Comparison of ENCODE assay signal across 9 cellular contexts in genomic region chr5:142017832-142018427, GRCh38. TPM values are rescaled to one million over a fixed set of nuclear protein-coding genes. Genes with fewer than 3 reads are reported as not detected.
DNase-seq lines count a peak whose midpoint lies in the region; ATAC-seq and TF ChIP-seq lines count a peak whose summit lies in the region.
"Had no signal": no experiment of that assay in that cellular context is flagged by ENCODE, and none has a peak within 500 bp of the region (broad histone marks: within the 10 kb centered on the region; RNA-seq: fewer than 3 reads in every experiment).

No MANE protein-coding gene starts in this region.

- peaks cover 0 to 6% (median 0%) of the 10 kb centered on the region in 8 donors for H3K9me3 Mint-ChIP-seq in CD4-positive, alpha-beta memory T cell

- TF ChIP-seq CTCF in astrocyte of the spinal cord (IDR thresholded peaks at IDR 0.05; ENCODE audit: low read depth, low read length), result no peak

- no peak overlapping the region for H3K4me3 ChIP-seq in CD4-positive, alpha-beta memory T cell (ENCODE audit: low read length in 2 of 2)
- no peak overlapping the region for H3K4me3 ChIP-seq in astrocyte of the spinal cord (ENCODE audit: low read depth, low read length)

- H3K4me1 ChIP-seq in CD4-positive, alpha-beta memory T cell (ENCODE audit: insufficient read depth, low read length), result peaks cover 57% of the 10 kb centered on the region

- no peaks in the 10 kb centered on the region for H3K36me3 ChIP-seq in CD4-positive, alpha-beta memory T cell (ENCODE audit: insufficient read depth, low read length)

- intact Hi-C loops in CD4-positive, alpha-beta memory T cell (cut with micrococcal nuclease), result no loop called here

- peak overlapping the region in 3 of 8 donors; percentile 5 to 50 (median 44) for H3K4me3 Mint-ChIP-seq in CD4-positive, alpha-beta memory T cell

- CTCF ChIA-PET in CD4-positive, alpha-beta memory T cell (lab: Charles Lee; ENCODE audit: partially characterized antibody), result interaction anchor here (1.0 to 1.7 kb wide), 4 partner anchors 10 to 28 kb away, joined by 3 to 5 read pairs (median 4); no protein-coding TSS in a partner anchor

- peak overlapping the region; percentile 36 for H3K27ac ChIP-seq in CD4-positive, alpha-beta memory T cell (ENCODE audit: low read depth, low read length)

- DNase-seq in CD4-positive, alpha-beta memory T cell, result no peak
- DNase-seq in astrocyte of the spinal cord (ENCODE audit: low read depth, low spot score) (peak; percentile 71), nucleus accumbens (lab: John Stamatoyannopoulos, UW) (no peak), putamen (ENCODE audit: low spot score) (no peak), SHP77 treated with DMSO at 0.1 percent for 48 hours (lab: John Stamatoyannopoulos, UW) (no peak), NCI-H1417 treated with DMSO at 0.1 percent for 48 hours (lab: John Stamatoyannopoulos, UW) (no peak)
- DNase-seq: DMS79 had no signal

- H3K36me3 Mint-ChIP-seq in CD4-positive, alpha-beta memory T cell, result no peaks in the 10 kb centered on the region

- H3K27me3 ChIP-seq in CD4-positive, alpha-beta memory T cell (ENCODE audit: insufficient read depth, low read length), result no peaks in the 10 kb centered on the region

- POLR2A ChIA-PET in CD4-positive, alpha-beta memory T cell (lab: Charles Lee; ENCODE audit: partially characterized antibody), result interaction anchor here (0.9 to 4.6 kb wide), 4 partner anchors 49 to 92 kb away, joined by 3 to 36 read pairs (median 12); partner anchors contain the start of genes NDFIP1 and RNF14

- in situ Hi-C loops in astrocyte of the spinal cord (cut with HindIII; ENCODE audit: low sequenced_read_pairs), result no loop called here

- H3K27me3 Mint-ChIP-seq in CD4-positive, alpha-beta memory T cell, result no peaks in the 10 kb centered on the region

- no peaks in the 10 kb centered on the region for H3K9me3 ChIP-seq in CD4-positive, alpha-beta memory T cell (ENCODE audit: control insufficient read depth in 1 of 2, low read length in 2 of 2)

- H3K27ac Mint-ChIP-seq in CD4-positive, alpha-beta memory T cell, result peak overlapping the region; percentile 52 to 95 (median 69)

- ATAC-seq in GM19035 (IDR thresholded peaks at IDR 0.05; ENCODE audit: unreplicated experiment) (peak; percentile 38), HG03558 (IDR thresholded peaks at IDR 0.05; ENCODE audit: extremely low read depth, unreplicated experiment) (peak; percentile 30)

- H3K4me1 Mint-ChIP-seq in CD4-positive, alpha-beta memory T cell, result peaks cover 44 to 72% (median 52%) of the 10 kb centered on the region in 4 donors

RNA-seq across cellular contexts. Expression of gene GNPDA1, which starts 5.1 kb away (rescaled TPM):
- 10 to 100 TPM; 23.0 to 24.1 TPM for total RNA-seq in CD4-positive, alpha-beta memory T cell
- polyA plus RNA-seq in CD4-positive, alpha-beta memory T cell, result 10 to 100 TPM; 25.8 to 38.6 TPM

RNA-seq across cellular contexts. Expression of gene RNF14, which starts 49.0 kb away (rescaled TPM):
- 10 to 100 TPM; 35.4 to 38.5 TPM for total RNA-seq in CD4-positive, alpha-beta memory T cell
- 10 to 100 TPM; 52.0 TPM for polyA plus RNA-seq in CD4-positive, alpha-beta memory T cell

RNA-seq across cellular contexts. Expression of gene PCDH12, which starts 59.9 kb away (rescaled TPM):
- total RNA-seq in CD4-positive, alpha-beta memory T cell, result not detected
- polyA plus RNA-seq in CD4-positive, alpha-beta memory T cell, result under 1 TPM; 0.13 to 0.31 TPM
